ENCODE assay signal across 27 cellular contexts in genomic region chr11:5767056-5767455, GRCh38. TPM values are rescaled to one million over a fixed set of nuclear protein-coding genes. Genes with fewer than 3 reads are reported as not detected.
"Had no signal": no experiment of that assay in that cellular context is flagged by ENCODE, and none has a peak within 500 bp of the region (broad histone marks: within the 10 kb centered on the region; RNA-seq: fewer than 3 reads in every experiment).

No MANE protein-coding gene starts in this region.

- DNase-seq: activated CD4-positive, alpha-beta T cell treated with anti-CD3 and anti-CD28 coated beads for 48 hours; activated CD4-positive, alpha-beta T cell treated with anti-CD3 and anti-CD28 coated beads, Interleukin-2, amount 50 U/mL, for 4 hours; activated CD4-positive, CD25-positive, alpha-beta regulatory T cell treated with anti-CD3 and anti-CD28 coated beads, Interleukin-2, amount 50 U/mL, for 72 hours; activated CD8-positive, alpha-beta memory T cell treated with anti-CD3 and anti-CD28 coated beads for 24 hours; activated gamma-delta T cell; activated naive CD4-positive, alpha-beta T cell treated with anti-CD3 and anti-CD28 coated beads for 36 hours; activated T-cell treated with anti-CD3 and anti-CD28 coated beads, Interleukin-2, amount 50 U/mL, for 4 hours; caudate nucleus; KG1; NCI-H1092; NCI-H1417; NCI-H1930; NCI-H510A treated with DMSO at 0.1 percent for 48 hours; NCI-H69; NK-92 treated with Interleukin-12 subunit alpha and Interleukin-12 subunit beta, amount 100 ng/mL, for 24 hours; SHP77 treated with DMSO at 0.1 percent for 48 hours had no signal

- H3K9me3 ChIP-seq: breast epithelium had no signal

- H3K4me1 ChIP-seq: breast epithelium had no signal

- H3K36me3 ChIP-seq: breast epithelium had no signal

- H3K36me3 Mint-ChIP-seq: activated naive CD8-positive, alpha-beta T cell; IgD-negative memory B cell; WTC11 had no signal

- H3K4me1 Mint-ChIP-seq: activated T-helper 17 cell treated with anti-CD3 and anti-CD28 coated beads, Interleukin-2, amount 50 U/mL, for 72 hours; IgD-negative memory B cell; WTC11 had no signal

- H3K9me3 Mint-ChIP-seq: activated naive CD4-positive, alpha-beta T cell treated with anti-CD3 and anti-CD28 coated beads for 36 hours; activated T-cell treated with anti-CD3 and anti-CD28 coated beads, Interleukin-2, amount 50 U/mL, for 4 hours; activated T-helper 17 cell treated with anti-CD3 and anti-CD28 coated beads, Interleukin-2, amount 50 U/mL, for 72 hours; IgD-negative memory B cell; T-helper 1 cell treated with Interleukin-12 subunit alpha and Interleukin-12 subunit beta and Interleukin-4 antibody, amounts not matched to agents 30 μg/mL and 1 μg/mL, for 36 hours; WTC11 had no signal

- ATAC-seq: activated T-cell treated with anti-CD3 and anti-CD28 coated beads, Interleukin-2, amount 50 U/mL, for 4 hours; activated T-helper 17 cell treated with anti-CD3 and anti-CD28 coated beads, Interleukin-2, amount 50 U/mL, for 72 hours; WTC11 had no signal

- H3K27me3 Mint-ChIP-seq: activated T-helper 17 cell treated with anti-CD3 and anti-CD28 coated beads, Interleukin-2, amount 50 U/mL, for 72 hours; IgD-negative memory B cell had no signal

- FAIRE-seq: RCC 7860 had no signal

- H3K27ac ChIP-seq: breast epithelium had no signal

- H3K27me3 ChIP-seq: breast epithelium had no signal

- H3K4me3 ChIP-seq: breast epithelium had no signal

- H3K27ac Mint-ChIP-seq: activated naive CD4-positive, alpha-beta T cell treated with anti-CD3 and anti-CD28 coated beads for 36 hours; activated naive CD8-positive, alpha-beta T cell; activated T-helper 17 cell treated with anti-CD3 and anti-CD28 coated beads, Interleukin-2, amount 50 U/mL, for 72 hours; IgD-negative memory B cell; T-helper 1 cell treated with Interleukin-12 subunit alpha and Interleukin-12 subunit beta and Interleukin-4 antibody, amounts not matched to agents 30 μg/mL and 1 μg/mL, for 36 hours; WTC11 had no signal

- H3K4me3 Mint-ChIP-seq: activated naive CD4-positive, alpha-beta T cell treated with anti-CD3 and anti-CD28 coated beads for 36 hours; activated naive CD8-positive, alpha-beta T cell; activated T-cell treated with anti-CD3 and anti-CD28 coated beads, Interleukin-2, amount 50 U/mL, for 4 hours; activated T-helper 17 cell treated with anti-CD3 and anti-CD28 coated beads, Interleukin-2, amount 50 U/mL, for 72 hours; IgD-negative memory B cell; T-helper 1 cell treated with Interleukin-12 subunit alpha and Interleukin-12 subunit beta and Interleukin-4 antibody, amounts not matched to agents 30 μg/mL and 1 μg/mL, for 36 hours; WTC11 had no signal

RNA-seq across cellular contexts. Expression of gene OR52N4, which starts 13.0 kb away (rescaled TPM):
- total RNA-seq: activated T-cell treated with anti-CD3 and anti-CD28 coated beads, Interleukin-2, amount 50 U/mL, for 4 hours; breast epithelium; LHCN-M2; MCF 10A; SK-MEL-5 had no signal

RNA-seq across cellular contexts. Expression of gene OR52N5, which starts 16.1 kb away (rescaled TPM):
- total RNA-seq: activated naive CD4-positive, alpha-beta T cell treated with anti-CD3 and anti-CD28 coated beads for 36 hours; activated T-cell treated with anti-CD3 and anti-CD28 coated beads, Interleukin-2, amount 50 U/mL, for 4 hours; activated T-helper 17 cell treated with anti-CD3 and anti-CD28 coated beads, Interleukin-2, amount 50 U/mL, for 72 hours; LHCN-M2; MCF 10A; SK-MEL-5; WTC11 had no signal
- polyA plus RNA-seq: IgD-negative memory B cell had no signal

RNA-seq across cellular contexts. Expression of gene OR52N1, which starts 24.0 kb away (rescaled TPM):
- total RNA-seq: activated T-cell treated with anti-CD3 and anti-CD28 coated beads, Interleukin-2, amount 50 U/mL, for 4 hours; LHCN-M2; MCF 10A; SK-MEL-5; WTC11 had no signal
- polyA plus RNA-seq: IgD-negative memory B cell had no signal

RNA-seq across cellular contexts. Expression of gene OR56B1, which starts 30.8 kb away (rescaled TPM):
- total RNA-seq: activated T-cell treated with anti-CD3 and anti-CD28 coated beads, Interleukin-2, amount 50 U/mL, for 4 hours; LHCN-M2; MCF 10A; SK-MEL-5 had no signal
- polyA plus RNA-seq: adipose tissue, IgD-negative memory B cell had no signal

RNA-seq across cellular contexts. Expression of gene OR52N2, which starts 41.7 kb away (rescaled TPM):
- total RNA-seq: activated naive CD4-positive, alpha-beta T cell treated with anti-CD3 and anti-CD28 coated beads for 36 hours; activated T-cell treated with anti-CD3 and anti-CD28 coated beads, Interleukin-2, amount 50 U/mL, for 4 hours; activated T-helper 17 cell treated with anti-CD3 and anti-CD28 coated beads, Interleukin-2, amount 50 U/mL, for 72 hours; breast epithelium; LHCN-M2; MCF 10A; SK-MEL-5; WTC11 had no signal
- polyA plus RNA-seq: IgD-negative memory B cell had no signal
